In the genomic region with DNA sequence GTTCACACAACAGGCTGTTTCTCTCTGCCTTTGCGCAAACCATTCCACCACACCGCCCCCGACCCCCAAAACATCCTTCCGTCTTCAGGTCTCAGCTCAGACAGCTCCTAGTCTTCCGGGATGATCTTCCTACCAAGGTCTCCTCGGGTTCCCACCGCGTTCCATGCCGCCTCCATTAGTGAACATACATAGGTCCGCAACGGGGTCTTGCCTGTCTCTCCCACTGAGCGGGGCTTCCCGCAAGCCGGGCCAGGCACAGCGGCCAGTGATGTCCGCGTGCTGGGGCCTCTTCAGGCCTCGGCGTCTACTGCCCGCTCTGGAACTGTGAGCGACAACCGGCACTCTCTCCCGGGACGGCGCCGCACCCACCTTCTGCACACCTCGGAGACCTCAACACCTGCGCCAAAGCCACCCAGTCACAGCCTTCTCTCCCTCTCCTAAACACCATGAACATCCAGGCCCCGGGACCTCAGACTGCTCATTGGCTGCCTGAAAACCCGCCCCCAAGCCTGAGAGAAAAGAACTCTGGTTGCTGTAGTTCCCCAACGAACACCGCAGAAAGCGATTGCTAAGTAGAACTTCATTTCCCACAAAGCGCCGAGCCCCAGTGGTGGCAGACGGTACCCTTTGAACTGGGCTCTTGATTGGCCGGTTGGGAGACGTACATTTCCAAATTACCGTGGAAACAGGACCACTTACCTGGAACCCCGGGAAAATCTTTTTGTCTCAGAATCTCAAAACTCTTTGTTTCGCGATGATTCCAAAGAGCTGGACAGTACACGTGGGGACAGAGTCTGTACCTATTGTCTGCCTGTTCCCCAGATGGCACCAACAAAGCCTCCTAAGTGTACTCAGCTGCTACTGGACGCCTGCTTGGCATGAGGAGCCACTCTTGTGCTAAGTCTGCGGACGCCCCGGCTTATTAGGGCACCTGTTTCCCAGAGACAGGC, we compare ENCODE assay signal across 8 cellular contexts. TPM values are rescaled to one million over a fixed set of nuclear protein-coding genes. Genes with fewer than 3 reads are reported as not detected.
A peak's percentile ranks its signal among the peaks of the same experiment; 100 is the strongest.
DNase-seq lines count a peak whose midpoint lies in the region; ATAC-seq, FAIRE-seq and TF ChIP-seq lines count a peak whose summit lies in the region.

No MANE protein-coding gene starts in this region.

- H2AFZ ChIP-seq in H1 (ENCODE audit: low read length), result peak overlapping the region; percentile 66

- H2BK20ac ChIP-seq in H1 (ENCODE audit: low read length), result no peak overlapping the region

- no peak overlapping the region for H3K4me3 Mint-ChIP-seq in activated CD8-positive, alpha-beta T cell treated with anti-CD3 and anti-CD28 coated beads for 36 hours

- no peaks in the 10 kb centered on the region; the same call in 1 of the 2 replicates for H3K79me1 ChIP-seq in H1 (ENCODE audit: low read depth, low read length)

- no peak overlapping the region for H2AK5ac ChIP-seq in H1 (ENCODE audit: low read depth, low read length)

- H3K36me3 Mint-ChIP-seq in activated CD8-positive, alpha-beta T cell treated with anti-CD3 and anti-CD28 coated beads for 36 hours (ENCODE audit: low read depth), result peaks cover 18% of the 10 kb centered on the region

- H3K9me3 Mint-ChIP-seq in activated CD8-positive, alpha-beta T cell treated with anti-CD3 and anti-CD28 coated beads for 36 hours, result no peaks in the 10 kb centered on the region

- H3K27ac Mint-ChIP-seq in activated CD8-positive, alpha-beta T cell treated with anti-CD3 and anti-CD28 coated beads for 36 hours, result no peak overlapping the region

- POLR2A ChIA-PET in A673 (lab: Charles Lee; ENCODE audit: low non-redundant PET), result no interaction called here
- POLR2A ChIA-PET in activated CD8-positive, alpha-beta T cell treated with anti-CD3 and anti-CD28 coated beads for 36 hours (lab: Charles Lee), result interaction anchor here (0.7 to 1.3 kb wide), 5 partner anchors 9 to 22 kb away, joined by 3 to 7 read pairs (median 3); a partner anchor contains a TSS
- POLR2A ChIA-PET in H1 (lab: Charles Lee; ENCODE audit: partially characterized antibody), result interaction anchor here (0.6 to 3.2 kb wide), 9 partner anchors 9 to 52 kb away, joined by 3 to 19 read pairs (median 4); a partner anchor contains a TSS

- H4K20me1 ChIP-seq in H1 (replicated peaks in 1 of 2; ENCODE audit: control insufficient read depth in 1 of 2, insufficient read depth in 2 of 2, low read length in 2 of 2), result no peaks in the 10 kb centered on the region

- 0 out of 4 replicates have a peak, but pooled peaks cover 0 to 2% of the 10 kb centered on the region in 2 experiments for H3K79me2 ChIP-seq in H1 (ENCODE audit: control insufficient read depth in 1 of 2, insufficient read depth in 2 of 2, low read length in 2 of 2)

- peaks cover 10% of the 10 kb centered on the region for H3K23me2 ChIP-seq in H1 (ENCODE audit: low read depth, low read length)

- WGBS in H1 (ENCODE audit: extremely low coverage in 1 of 2, insufficient coverage in 1 of 2, insufficient read length in 1 of 2, insufficient replicate concordance in 2 of 2, low coverage in 1 of 2, low lambda C conversion rate in 2 of 2, missing lambda C conversion rate in 1 of 2), 2 experiments, result 10% methylated on average over 43 of the region's 47 CpGs; no CpG with 5 or more reads in 1 of the 2 experiments

- DNase-seq in A673 (ENCODE audit: low spot score), result peak; percentile 96
- DNase-seq in NCI-H510A treated with DMSO at 0.1 percent for 48 hours (lab: John Stamatoyannopoulos, UW), result peak; percentile 97
- DNase-seq in activated CD8-positive, alpha-beta T cell treated with anti-CD3 and anti-CD28 coated beads for 36 hours, result peak; percentile 94
- peak; percentile 75 to 86 for DNase-seq in H1 (ENCODE audit: low read depth in 1 of 2, low spot score in 2 of 2)
- DNase-seq in lung microvascular endothelial cell (ENCODE audit: low read depth in 2 of 2), result peak; percentile 93 to 94
- peak; percentile 70 to 83 (median 83) for DNase-seq in stimulated activated CD4-positive, alpha-beta T cell treated with anti-CD3 and anti-CD28 coated beads, TNF-alpha, amount 100 ng/mL, for 24 hours (ENCODE audit: low read depth in 3 of 3)

- peak; percentile 22 to 75; a peak in 2 of 3 replicates for TF ChIP-seq POLR2A in H1 (IDR thresholded peaks at IDR 0.05; ENCODE audit: control extremely low read depth in 1 of 2, low read depth in 2 of 2, low read length in 2 of 2)

- no peak overlapping the region for H3K14ac ChIP-seq in H1 (ENCODE audit: insufficient read length)

- FAIRE-seq in H1 (lab: Jason Lieb, UNC), result peak; percentile 97

- H3K9me3 ChIP-seq in A673 (ENCODE audit: low read depth, low read length, poor library complexity, severe bottlenecking), result no peaks in the 10 kb centered on the region
- no peaks in the 10 kb centered on the region for H3K9me3 ChIP-seq in H1 (ENCODE audit: insufficient read depth in 2 of 2, low read depth in 1 of 2, low read length in 1 of 2)

- H3K4me1 Mint-ChIP-seq in activated CD8-positive, alpha-beta T cell treated with anti-CD3 and anti-CD28 coated beads for 36 hours (ENCODE audit: low read depth), result peaks cover 9% of the 10 kb centered on the region

- H3K18ac ChIP-seq in H1 (ENCODE audit: extremely low read depth, low read length), result peak overlapping the region; percentile 56; the same call in 1 of the 2 replicates

- no peak overlapping the region for H3K56ac ChIP-seq in H1 (replicated peaks; ENCODE audit: insufficient read length, low read depth, low read length)

- H2BK12ac ChIP-seq in H1 (ENCODE audit: low read depth, low read length), result 0 out of 2 replicates have a peak overlapping the region, but pooled peaks have one; percentile 52

- H3K23ac ChIP-seq in H1 (ENCODE audit: insufficient read length), result no peak overlapping the region

- ATAC-seq in GM18870 (IDR thresholded peaks at IDR 0.05; ENCODE audit: unreplicated experiment) (peak; percentile 47), HG03159 (IDR thresholded peaks at IDR 0.05; ENCODE audit: unreplicated experiment) (peak; percentile 86)
- peak; percentile 99 for ATAC-seq in activated CD8-positive, alpha-beta T cell treated with anti-CD3 and anti-CD28 coated beads for 36 hours

- no peak for TF ChIP-seq EP300 in H1 (IDR thresholded peaks at IDR 0.05; ENCODE audit: borderline replicate concordance in 1 of 2, low read depth in 2 of 2, low read length in 2 of 2)

- TSS peak; percentile 36 for BruUV-seq in A673 (replicated peaks; lab: Mats Ljungman, UMichigan)

- peak overlapping the region; percentile 28 for H2BK120ac ChIP-seq in H1 (replicated peaks; ENCODE audit: low read depth, low read length)

- H2BK5ac ChIP-seq in H1 (ENCODE audit: low read depth, low read length), result peak overlapping the region; percentile 54; the same call in 1 of the 2 replicates

- no peak for TF ChIP-seq CTCF in A673 (conservative IDR thresholded peaks at IDR 0.05; ENCODE audit: low read depth, low read length)
- no peak for TF ChIP-seq CTCF in activated CD8-positive, alpha-beta T cell treated with anti-CD3 and anti-CD28 coated beads for 36 hours (IDR thresholded peaks at IDR 0.05)
- TF ChIP-seq CTCF in H1 (IDR thresholded peaks at IDR 0.05; ENCODE audit: control extremely low read depth in 1 of 3, insufficient read depth in 1 of 3, low read depth in 1 of 3, low read length in 3 of 3), result no peak

- H2BK15ac ChIP-seq in H1 (ENCODE audit: low read length), result 0 out of 2 replicates have a peak overlapping the region, but pooled peaks have one; percentile 92

- TF ChIP-seq RAD21 in H1 (IDR thresholded peaks at IDR 0.05 in 1 of 2, conservative IDR thresholded peaks at IDR 0.05 in 1 of 2; ENCODE audit: low read depth in 2 of 2, low read length in 2 of 2), result no peak

- no peaks in the 10 kb centered on the region for H3K36me3 ChIP-seq in A673 (ENCODE audit: insufficient read depth, low read length, poor library complexity, severe bottlenecking)
- peaks cover 2 to 27% (median 9%) of the 10 kb centered on the region in 4 experiments; a peak in 6 of 8 replicates for H3K36me3 ChIP-seq in H1 (ENCODE audit: control insufficient read depth in 2 of 4, insufficient read depth in 4 of 4, low read length in 3 of 4)

- H3K4me1 ChIP-seq in A673 (ENCODE audit: insufficient read depth, low read length, poor library complexity, severe bottlenecking) (no peaks in the 10 kb centered on the region), H1 (replicated peaks in 1 of 4; ENCODE audit: control insufficient read depth in 3 of 4, insufficient read depth in 4 of 4, low read length in 3 of 4) (peaks cover 0 to 8% (median 3%) of the 10 kb centered on the region in 4 experiments; a peak in 4 of 7 replicates)

- H3K4ac ChIP-seq in H1 (replicated peaks; ENCODE audit: insufficient read length, low read depth, low read length), result no peak overlapping the region

- H3K4me3 ChIP-seq in A673 (ENCODE audit: low read depth, low read length, poor library complexity, severe bottlenecking) (peak overlapping the region; percentile 69), H1 (ENCODE audit: extremely low read depth in 1 of 4, insufficient read depth in 2 of 4, low read depth in 3 of 4, low read length in 4 of 4) (peak overlapping the region; percentile 72 to 95 (median 89))

- peak overlapping the region; percentile 66; the same call in 1 of the 2 replicates for H4K8ac ChIP-seq in H1 (ENCODE audit: extremely low read depth, insufficient read depth, low read length)

- H3K27me3 ChIP-seq in A673 (replicated peaks; ENCODE audit: insufficient read depth, low read depth, low read length, poor library complexity) (no peaks in the 10 kb centered on the region), H1 (replicated peaks in 1 of 4; ENCODE audit: control insufficient read depth in 3 of 4, extremely low read depth in 1 of 4, insufficient read depth in 3 of 4, low read length in 3 of 4) (no peaks in the 10 kb centered on the region)

- CTCF ChIA-PET in A673 (lab: Charles Lee), result no interaction called here
- CTCF ChIA-PET in activated CD8-positive, alpha-beta T cell treated with anti-CD3 and anti-CD28 coated beads for 36 hours (lab: Charles Lee), result interaction anchor here (0.8 to 1.6 kb wide), 3 partner anchors 10 to 32 kb away, joined by 3 to 7 read pairs (median 3); no protein-coding TSS in a partner anchor
- CTCF ChIA-PET in H1 (lab: Charles Lee; ENCODE audit: partially characterized antibody), result interaction anchor here (0.6 to 3.5 kb wide), 4 partner anchors 18 to 278 kb away, joined by 3 to 14 read pairs (median 6); no protein-coding TSS in a partner anchor

- peak overlapping the region; percentile 65 for H4K5ac ChIP-seq in H1 (ENCODE audit: insufficient read length, low read depth, low read length)

- intact Hi-C loops in A673 (cut with micrococcal nuclease; ENCODE audit: unreplicated experiment), result no loop called here
- intact Hi-C loops in activated CD8-positive, alpha-beta T cell treated with anti-CD3 and anti-CD28 coated beads for 36 hours (cut with micrococcal nuclease), result no loop called here

- H3K4me2 ChIP-seq in H1 (ENCODE audit: insufficient read depth in 1 of 2, low read depth in 2 of 2, low read length in 2 of 2), result peak overlapping the region; percentile 83 to 85

- H3K27ac ChIP-seq in A673 (ENCODE audit: low read depth, low read length, poor library complexity, severe bottlenecking) (peak overlapping the region; percentile 53), H1 (ENCODE audit: low read depth, low read length) (peak overlapping the region; percentile 54)

- no peak overlapping the region for H4K91ac ChIP-seq in H1 (replicated peaks; ENCODE audit: insufficient read length, low read length)

- no peaks in the 10 kb centered on the region for H3K27me3 Mint-ChIP-seq in activated CD8-positive, alpha-beta T cell treated with anti-CD3 and anti-CD28 coated beads for 36 hours

- H3K9ac ChIP-seq in H1 (replicated peaks in 1 of 4; ENCODE audit: extremely low read depth in 1 of 4, low read depth in 3 of 4, low read length in 3 of 4), result peak overlapping the region; percentile 66 to 68 (median 67)

RNA-seq across cellular contexts. Expression of a gene that starts 9.5 kb away (rescaled TPM):
- total RNA-seq in A673 (2021) (16.0 and 19.0 TPM in 2 replicates), lung microvascular endothelial cell (10.5 and 11.1 TPM in 2 replicates)
- total RNA-seq in activated CD8-positive, alpha-beta T cell treated with anti-CD3 and anti-CD28 coated beads for 36 hours, result 1 to 10 TPM; 5.4 to 7.0 TPM
- total RNA-seq in H1 (2021; fragmentation: NEBNext Ultra II Directional; extraction: Animal tissue kit (Norgen Biotek cat#: 25700)), result 14.8 and 15.8 TPM in 2 replicates
- 6.9 and 13.6 TPM in 2 replicates for polyA plus RNA-seq in H1 (2011; rRNA removed)
- polyA plus RNA-seq in H1 (2011; cell fraction: cytosol; rRNA removed), result 4.5 TPM
- 18.1 TPM for polyA plus RNA-seq in H1 (2011; cell fraction: nucleus; rRNA removed)
- 6.9 to 16.5 TPM (median 11.2 TPM) in 4 replicates for polyA plus RNA-seq in H1 (2012, experiment 1 of 2)
- polyA plus RNA-seq in H1 (2012, experiment 2 of 2), result 10.4 TPM
- polyA plus RNA-seq in H1 (2013, experiment 1 of 2), result 9.1 TPM
- polyA plus RNA-seq in H1 (2013, experiment 2 of 2), result 9.4 TPM
- polyA minus RNA-seq in H1 (2011; rRNA and poly(A)+ RNA removed), result 4.7 and 13.1 TPM in 2 replicates
- 12.2 TPM for polyA minus RNA-seq in H1 (2011; cell fraction: cytosol; rRNA and poly(A)+ RNA removed)
- polyA minus RNA-seq in H1 (2011; cell fraction: nucleus; rRNA and poly(A)+ RNA removed), result 11.7 TPM

RNA-seq across cellular contexts. Expression of a gene that starts 21.8 kb away (rescaled TPM):
- total RNA-seq in A673 (2021) (573 and 581 TPM in 2 replicates), lung microvascular endothelial cell (104 and 146 TPM in 2 replicates)
- 100 to 1,000 TPM; 901 to 905 TPM for total RNA-seq in activated CD8-positive, alpha-beta T cell treated with anti-CD3 and anti-CD28 coated beads for 36 hours
- total RNA-seq in H1 (2021; fragmentation: NEBNext Ultra II Directional; extraction: Animal tissue kit (Norgen Biotek cat#: 25700)), result 790 and 809 TPM in 2 replicates
- polyA plus RNA-seq in H1 (2011; rRNA removed), result 1,361 and 1,596 TPM in 2 replicates
- 1,243 TPM for polyA plus RNA-seq in H1 (2011; cell fraction: cytosol; rRNA removed)
- polyA plus RNA-seq in H1 (2011; cell fraction: nucleus; rRNA removed), result 952 TPM
- polyA plus RNA-seq in H1 (2012, experiment 1 of 2), result 966 to 1,051 TPM (median 1,032 TPM) in 4 replicates
- 913 TPM for polyA plus RNA-seq in H1 (2012, experiment 2 of 2)
- polyA plus RNA-seq in H1 (2013, experiment 1 of 2), result 573 TPM
- polyA plus RNA-seq in H1 (2013, experiment 2 of 2), result 620 TPM
- 1,139 and 1,169 TPM in 2 replicates for polyA minus RNA-seq in H1 (2011; rRNA and poly(A)+ RNA removed)
- 277 TPM for polyA minus RNA-seq in H1 (2011; cell fraction: cytosol; rRNA and poly(A)+ RNA removed)
- polyA minus RNA-seq in H1 (2011; cell fraction: nucleus; rRNA and poly(A)+ RNA removed), result 150 TPM

RNA-seq across cellular contexts. Expression of a gene that starts 45.8 kb away (rescaled TPM):
- total RNA-seq in A673 (2021), result not detected in 2 replicates
- not detected for total RNA-seq in activated CD8-positive, alpha-beta T cell treated with anti-CD3 and anti-CD28 coated beads for 36 hours
- total RNA-seq in H1 (2021; fragmentation: NEBNext Ultra II Directional; extraction: Animal tissue kit (Norgen Biotek cat#: 25700)), result not detected in 2 replicates
- not detected in 2 replicates for polyA plus RNA-seq in H1 (2011; rRNA removed)
- not detected for polyA plus RNA-seq in H1 (2011; cell fraction: cytosol; rRNA removed)
- polyA plus RNA-seq in H1 (2011; cell fraction: nucleus; rRNA removed), result not detected
- not detected in 4 replicates for polyA plus RNA-seq in H1 (2012, experiment 1 of 2)
- not detected for polyA plus RNA-seq in H1 (2012, experiment 2 of 2)
- not detected for polyA plus RNA-seq in H1 (2013, experiment 1 of 2)
- 0.07 TPM for polyA plus RNA-seq in H1 (2013, experiment 2 of 2)
- not detected in 2 replicates for polyA minus RNA-seq in H1 (2011; rRNA and poly(A)+ RNA removed)
- polyA minus RNA-seq in H1 (2011; cell fraction: cytosol; rRNA and poly(A)+ RNA removed), result not detected
- not detected for polyA minus RNA-seq in H1 (2011; cell fraction: nucleus; rRNA and poly(A)+ RNA removed)
- not detected in 2 replicates for total RNA-seq in lung microvascular endothelial cell

Comparison
In these comparisons a context has a peak if more than half of its experiments do, and no peak if none do; other contexts are left out.
1. Peak in every context shown above with its lines: DNase-seq, ATAC-seq, H3K4me3 ChIP-seq and H3K27ac ChIP-seq.
2. ATAC-seq: peak in every context shown above with its lines; median percentile 99 in activated CD8-positive, alpha-beta T cell treated with anti-CD3 and anti-CD28 coated beads for 36 hours; 86 in HG03159; 47 in GM18870.